1 cellular context compared by ENCODE assay signal in the genomic region with DNA sequence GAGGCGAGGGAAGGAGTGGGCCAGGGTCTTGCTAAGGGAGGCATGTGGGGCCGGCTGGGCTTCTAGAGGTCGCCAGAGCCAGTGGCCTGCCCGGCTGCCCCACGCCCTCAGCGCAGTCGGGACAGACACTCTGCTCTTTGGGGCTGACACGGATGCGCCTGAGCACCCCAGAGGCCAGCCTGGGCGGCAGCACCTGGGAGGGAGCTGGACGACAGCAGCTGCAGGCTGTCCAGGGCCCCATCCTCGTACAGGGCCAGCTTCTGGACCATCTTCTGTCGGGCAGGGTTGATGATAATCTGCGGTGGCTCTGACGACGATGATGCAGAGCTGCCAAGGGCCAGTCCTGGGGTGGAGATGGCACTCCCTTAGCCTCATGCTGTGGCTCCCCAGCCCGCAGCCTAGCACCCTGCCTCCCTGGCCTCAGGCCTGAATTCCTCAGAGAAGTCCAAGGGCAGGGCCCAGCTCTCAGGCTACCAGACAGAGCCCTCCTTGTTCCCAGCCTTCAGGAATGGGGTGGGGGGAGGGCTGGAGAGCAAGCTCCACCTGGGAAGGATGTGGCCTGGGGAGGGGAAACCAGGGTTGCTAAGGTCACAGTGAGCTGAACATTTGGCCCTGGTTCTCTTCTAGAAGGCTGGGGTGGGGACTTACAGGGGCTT.
TF ChIP-seq lines count a peak whose summit lies in the region.

No MANE protein-coding gene starts in this region.

TF ChIP-seq in K562, 482 proteins besides CTCF, POLR2A, EP300 and RAD21:
- TF ChIP-seq RBFOX2 (IDR thresholded peaks at IDR 0.05; ENCODE audit: low read depth, low read length) = peak; percentile 61
- TF ChIP-seq MEF2A (IDR thresholded peaks at IDR 0.05; ENCODE audit: control insufficient read depth, low read depth, low read length) = no peak
- peak; percentile 32 for TF ChIP-seq RBM22 (IDR thresholded peaks at IDR 0.05; ENCODE audit: low read depth, low read length, poor library complexity, severe bottlenecking)
- TF ChIP-seq TAF7 (tag; IDR thresholded peaks at IDR 0.05) = no peak
- TF ChIP-seq POLR2G (IDR thresholded peaks at IDR 0.05; ENCODE audit: low read depth, low read length) = peak; percentile 64
- no peak for TF ChIP-seq RFX7 (CRISPR knock-in tag; IDR thresholded peaks at IDR 0.05)
